30 cellular contexts compared by ENCODE assay signal in the genomic region with DNA sequence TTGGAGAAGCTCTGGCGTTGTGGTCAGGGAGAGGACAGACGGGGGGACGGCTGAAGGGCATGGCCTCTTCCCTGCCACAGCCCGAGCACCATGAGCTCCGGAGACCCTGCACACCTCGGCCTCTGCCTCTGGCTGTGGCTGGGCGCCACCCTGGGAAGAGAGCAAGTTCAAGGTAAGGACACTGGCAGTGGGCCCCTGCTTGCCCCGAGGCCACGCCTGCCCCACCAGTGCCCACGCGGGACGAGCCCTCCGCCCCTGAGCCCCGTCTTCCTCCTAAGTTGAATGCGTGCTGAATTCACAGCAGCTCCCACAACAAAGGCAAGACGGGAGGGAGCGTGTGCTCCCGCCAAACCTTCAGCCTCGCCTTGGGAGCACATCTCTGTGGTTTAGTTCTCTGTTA. TPM values are rescaled to one million over a fixed set of nuclear protein-coding genes. Genes with fewer than 3 reads are reported as not detected.
"Had no signal": no experiment of that assay in that cellular context is flagged by ENCODE, and none has a peak within 500 bp of the region (broad histone marks: within the 10 kb centered on the region; RNA-seq: fewer than 3 reads in every experiment).

No MANE protein-coding gene starts in this region.

- H3K4me3 ChIP-seq: cardiac muscle cell, lung, pancreas, psoas muscle, right atrium auricular region, thyroid gland had no signal

- DNase-seq: activated CD4-positive, alpha-beta T cell treated with anti-CD3 and anti-CD28 coated beads for 1 hour; activated CD4-positive, alpha-beta T cell treated with anti-CD3 and anti-CD28 coated beads, Interleukin-2, amount 50 U/mL, for 4 hours; activated CD8-positive, alpha-beta memory T cell treated with anti-CD3 and anti-CD28 coated beads for 24 hours; activated CD8-positive, alpha-beta memory T cell treated with anti-CD3 and anti-CD28 coated beads, Interleukin-2, amount 50 U/mL, for 4 hours; activated naive CD8-positive, alpha-beta T cell treated with anti-CD3 and anti-CD28 coated beads, Interleukin-2, amount 10 ng/mL, durations not matched to agents 7 days and 5 days; activated T-cell treated with anti-CD3 and anti-CD28 coated beads, Interleukin-2, amount 50 U/mL, for 24 hours; amniotic stem cell; dermis blood vessel endothelial cell; effector CD8-positive, alpha-beta T cell; erythroblast; foreskin fibroblast; immature natural killer cell; psoas muscle; stimulated activated CD4-positive, alpha-beta T cell treated with anti-CD3 and anti-CD28 coated beads, Interleukin-12 subunit alpha, Interleukin-12 subunit beta, amount 100 ng/mL, for 4 hours; stimulated activated CD4-positive, alpha-beta T cell treated with anti-CD3 and anti-CD28 coated beads, Interleukin-4, amount 100 ng/mL, for 4 hours; substantia nigra; thyroid gland had no signal

- H3K4me3 Mint-ChIP-seq: activated T-helper 17 cell treated with anti-CD3 and anti-CD28 coated beads, Interleukin-2, amount 50 U/mL, for 72 hours; immature natural killer cell; stimulated activated naive CD8-positive, alpha-beta T cell treated with anti-CD3 and anti-CD28 coated beads, Interleukin-15, Interleukin-2, amounts not matched to agents 100 ng/mL and 50 ng/mL, for 24 hours; T-helper 2 cell treated with Interferon-gamma antibody and Interleukin-4, amounts not matched to agents 5 μg/mL and 100 μg/mL, for 36 hours had no signal

- H3K9me3 Mint-ChIP-seq: activated naive CD8-positive, alpha-beta T cell treated with anti-CD3 and anti-CD28 coated beads, Interleukin-2, amount 10 ng/mL, durations not matched to agents 7 days and 5 days; activated T-cell treated with anti-CD3 and anti-CD28 coated beads, Interleukin-2, amount 50 U/mL, for 24 hours; activated T-helper 17 cell treated with anti-CD3 and anti-CD28 coated beads, Interleukin-2, amount 50 U/mL, for 72 hours; immature natural killer cell; stimulated activated naive CD8-positive, alpha-beta T cell treated with anti-CD3 and anti-CD28 coated beads, Interleukin-15, Interleukin-2, amounts not matched to agents 100 ng/mL and 50 ng/mL, for 24 hours; T-helper 2 cell treated with Interferon-gamma antibody and Interleukin-4, amounts not matched to agents 5 μg/mL and 100 μg/mL, for 36 hours had no signal

- ATAC-seq: activated T-helper 17 cell treated with anti-CD3 and anti-CD28 coated beads, Interleukin-2, amount 50 U/mL, for 72 hours; left lobe of liver; pancreas; psoas muscle had no signal

- H3K36me3 ChIP-seq: cardiac muscle cell, pancreas, right atrium auricular region, thyroid gland had no signal

- H3K27me3 ChIP-seq: thyroid gland had no signal

- H3K9me3 ChIP-seq: pancreas, psoas muscle, right atrium auricular region, thyroid gland had no signal

- H3K36me3 Mint-ChIP-seq: activated naive CD8-positive, alpha-beta T cell treated with anti-CD3 and anti-CD28 coated beads, Interleukin-2, amount 10 ng/mL, durations not matched to agents 7 days and 5 days; immature natural killer cell had no signal

- H3K4me1 Mint-ChIP-seq: activated T-helper 17 cell treated with anti-CD3 and anti-CD28 coated beads, Interleukin-2, amount 50 U/mL, for 72 hours; immature natural killer cell had no signal

- H3K27ac ChIP-seq: cardiac muscle cell, pancreas, psoas muscle, right atrium auricular region, thyroid gland had no signal

- H3K27ac Mint-ChIP-seq: activated naive CD8-positive, alpha-beta T cell treated with anti-CD3 and anti-CD28 coated beads, Interleukin-2, amount 10 ng/mL, durations not matched to agents 7 days and 5 days; activated T-cell treated with anti-CD3 and anti-CD28 coated beads, Interleukin-2, amount 50 U/mL, for 24 hours; activated T-helper 17 cell treated with anti-CD3 and anti-CD28 coated beads, Interleukin-2, amount 50 U/mL, for 72 hours; immature natural killer cell; stimulated activated naive CD8-positive, alpha-beta T cell treated with anti-CD3 and anti-CD28 coated beads, Interleukin-15, Interleukin-2, amounts not matched to agents 100 ng/mL and 50 ng/mL, for 24 hours; T-helper 2 cell treated with Interferon-gamma antibody and Interleukin-4, amounts not matched to agents 5 μg/mL and 100 μg/mL, for 36 hours had no signal

- H3K4me1 ChIP-seq: pancreas, psoas muscle, thyroid gland had no signal

RNA-seq across cellular contexts. Expression of a gene that starts 2.0 kb away (rescaled TPM):
- total RNA-seq: cardiac muscle cell, dermis blood vessel endothelial cell, fibroblast of lung, glomerular endothelial cell, kidney epithelial cell, left lobe of liver, pancreas, psoas muscle, right atrium auricular region, ureter had no signal
- polyA plus RNA-seq: fibroblast of lung; immature natural killer cell; naive thymus-derived CD4-positive, alpha-beta T cell had no signal

RNA-seq across cellular contexts. Expression of a gene that starts 40.8 kb away (rescaled TPM):
- total RNA-seq: activated naive CD8-positive, alpha-beta T cell treated with anti-CD3 and anti-CD28 coated beads, Interleukin-2, amount 10 ng/mL, durations not matched to agents 7 days and 5 days; activated T-helper 17 cell treated with anti-CD3 and anti-CD28 coated beads, Interleukin-2, amount 50 U/mL, for 72 hours; cardiac muscle cell; dermis blood vessel endothelial cell; fibroblast of lung; left lobe of liver; naive thymus-derived CD4-positive, alpha-beta T cell; pancreas; psoas muscle; right atrium auricular region; ureter had no signal
- polyA plus RNA-seq: cardiac muscle cell; fibroblast of lung; immature natural killer cell; naive thymus-derived CD4-positive, alpha-beta T cell; psoas muscle had no signal

RNA-seq across cellular contexts. Expression of a gene that starts 59.3 kb away (rescaled TPM):
- total RNA-seq: activated naive CD8-positive, alpha-beta T cell treated with anti-CD3 and anti-CD28 coated beads, Interleukin-2, amount 10 ng/mL, durations not matched to agents 7 days and 5 days; dermis blood vessel endothelial cell; fibroblast of lung; left lobe of liver; naive thymus-derived CD4-positive, alpha-beta T cell; pancreas; psoas muscle; right atrium auricular region; thyroid gland had no signal
- polyA plus RNA-seq: cardiac muscle cell; fibroblast of lung; immature natural killer cell; naive thymus-derived CD4-positive, alpha-beta T cell had no signal
